1 cellular context compared by ENCODE assay signal in genomic region chr15:43881944-43882343, GRCh38.
TF ChIP-seq lines count a peak whose summit lies in the region.

No MANE protein-coding gene starts in this region.

TF ChIP-seq in HepG2, 621 proteins besides CTCF, POLR2A, EP300 and RAD21 (continued from another document):
- TF ChIP-seq ZBTB33 (CRISPR knock-in tag; IDR thresholded peaks at IDR 0.05), result peak; percentile 50; the same call in 1 of the 2 replicates
- no peak for TF ChIP-seq CHD2 (IDR thresholded peaks at IDR 0.05; ENCODE audit: low read depth, low read length)
- TF ChIP-seq ZNF280D (CRISPR knock-in tag; IDR thresholded peaks at IDR 0.05), result no peak
